Comparison of ENCODE assay signal across 8 cellular contexts in the genomic region with DNA sequence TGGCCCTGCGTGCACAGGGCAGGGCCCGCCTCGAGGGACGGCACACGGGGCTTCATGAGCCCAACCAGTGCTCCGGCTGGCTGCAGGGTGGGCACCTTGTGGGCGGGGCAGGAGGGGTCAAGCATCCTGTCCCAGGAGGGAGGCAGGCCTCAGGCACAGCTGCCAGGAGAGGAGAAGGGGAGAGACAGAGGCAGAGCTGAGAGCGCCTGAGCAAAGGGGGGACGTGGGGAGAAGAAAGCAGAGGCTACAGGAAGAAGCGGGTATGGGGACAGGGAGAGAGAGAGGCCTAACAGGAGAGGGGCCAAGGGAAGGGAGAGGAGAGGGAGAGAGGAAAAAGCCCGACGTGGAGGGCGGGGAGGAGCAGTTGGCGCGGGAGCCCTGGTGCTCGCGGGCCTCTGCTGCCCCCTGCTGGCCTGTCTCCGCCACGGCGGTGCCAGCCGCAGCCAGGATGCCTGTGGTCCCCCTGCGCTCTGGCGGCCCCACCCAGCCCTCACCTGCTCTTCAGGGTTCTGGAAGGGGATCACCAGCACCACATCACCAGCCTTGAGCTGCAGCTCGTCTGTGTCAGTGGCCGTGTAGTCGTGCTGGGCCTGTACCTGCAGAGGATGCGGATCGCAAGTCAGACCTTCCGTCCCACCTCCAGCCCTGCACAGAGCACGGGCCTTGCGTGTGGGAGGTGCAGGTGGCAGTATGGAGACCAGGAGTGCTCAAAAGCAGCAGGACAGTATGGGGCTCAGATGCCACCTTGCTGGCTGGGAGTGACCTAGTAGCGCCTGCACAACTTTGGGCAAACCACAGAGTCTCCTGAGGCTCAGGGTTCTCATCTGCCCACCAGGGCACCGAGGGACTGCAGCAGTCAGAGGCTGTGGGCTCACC. TPM values are rescaled to one million over a fixed set of nuclear protein-coding genes. Genes with fewer than 3 reads are reported as not detected.
DNase-seq lines count a peak whose midpoint lies in the region; ATAC-seq and TF ChIP-seq lines count a peak whose summit lies in the region.

No MANE protein-coding gene starts in this region.

- no peaks in the 10 kb centered on the region for H3K36me3 Mint-ChIP-seq in natural killer cell

- H3K4me3 Mint-ChIP-seq in natural killer cell, result no peak overlapping the region

- ATAC-seq in GM18907 (IDR thresholded peaks at IDR 0.05; ENCODE audit: unreplicated experiment), result peak; percentile 71
- ATAC-seq in HG03196 (IDR thresholded peaks at IDR 0.05; ENCODE audit: unreplicated experiment), result peak; percentile 61
- peak; percentile 61 to 84 (median 74) for ATAC-seq in natural killer cell

- peak overlapping the region; percentile 93 for H3K27ac ChIP-seq in substantia nigra (ENCODE audit: low read depth, low read length, poor library complexity, severe bottlenecking)

- TF ChIP-seq CTCF in epithelial cell of proximal tubule (conservative IDR thresholded peaks at IDR 0.05; ENCODE audit: low read depth, low read length) (peak; percentile 73), natural killer cell (IDR thresholded peaks at IDR 0.05) (peak; percentile 97)

- intact Hi-C loops in natural killer cell (cut with micrococcal nuclease), result no loop called here

- H3K4me1 Mint-ChIP-seq in natural killer cell, result peaks cover 14 to 36% of the 10 kb centered on the region in 2 donors

- no peaks in the 10 kb centered on the region for H3K27me3 Mint-ChIP-seq in natural killer cell (ENCODE audit: low read depth in 2 of 2)

- H3K4me3 ChIP-seq in epithelial cell of proximal tubule (ENCODE audit: low read depth, low read length), result no peak overlapping the region

- peak overlapping the region in 1 of 2 donors; percentile 36 for H3K27ac Mint-ChIP-seq in natural killer cell

- DNase-seq in AG08395 (ENCODE audit: low spot score), result peak; percentile 85
- DNase-seq in NOMO-1 treated with DMSO at 0.1 percent for 48 hours (lab: John Stamatoyannopoulos, UW; ENCODE audit: unreplicated experiment), result peak; percentile 16
- peak; percentile 71 for DNase-seq in activated T-cell treated with anti-CD3 and anti-CD28 coated beads, Interleukin-2, amount 50 U/mL, for 1 hour
- no peak for DNase-seq in epithelial cell of proximal tubule (ENCODE audit: low read depth)
- DNase-seq in natural killer cell, result peak; percentile 58
- peak in 31 of 49 donors; percentile 35 to 79 (median 59) for DNase-seq in substantia nigra (lab: John Stamatoyannopoulos, UW)

- no peaks in the 10 kb centered on the region for H3K9me3 Mint-ChIP-seq in natural killer cell

RNA-seq across cellular contexts. Expression of a gene that starts 56.8 kb away (rescaled TPM):
- 99.0 and 103 TPM in 2 replicates for total RNA-seq in epithelial cell of proximal tubule
- 100 to 1,000 TPM in 2 of 3 donors, 10 to 100 TPM in 1; 73.5 to 131 (median 107) TPM for total RNA-seq in natural killer cell
